In the genomic region with DNA sequence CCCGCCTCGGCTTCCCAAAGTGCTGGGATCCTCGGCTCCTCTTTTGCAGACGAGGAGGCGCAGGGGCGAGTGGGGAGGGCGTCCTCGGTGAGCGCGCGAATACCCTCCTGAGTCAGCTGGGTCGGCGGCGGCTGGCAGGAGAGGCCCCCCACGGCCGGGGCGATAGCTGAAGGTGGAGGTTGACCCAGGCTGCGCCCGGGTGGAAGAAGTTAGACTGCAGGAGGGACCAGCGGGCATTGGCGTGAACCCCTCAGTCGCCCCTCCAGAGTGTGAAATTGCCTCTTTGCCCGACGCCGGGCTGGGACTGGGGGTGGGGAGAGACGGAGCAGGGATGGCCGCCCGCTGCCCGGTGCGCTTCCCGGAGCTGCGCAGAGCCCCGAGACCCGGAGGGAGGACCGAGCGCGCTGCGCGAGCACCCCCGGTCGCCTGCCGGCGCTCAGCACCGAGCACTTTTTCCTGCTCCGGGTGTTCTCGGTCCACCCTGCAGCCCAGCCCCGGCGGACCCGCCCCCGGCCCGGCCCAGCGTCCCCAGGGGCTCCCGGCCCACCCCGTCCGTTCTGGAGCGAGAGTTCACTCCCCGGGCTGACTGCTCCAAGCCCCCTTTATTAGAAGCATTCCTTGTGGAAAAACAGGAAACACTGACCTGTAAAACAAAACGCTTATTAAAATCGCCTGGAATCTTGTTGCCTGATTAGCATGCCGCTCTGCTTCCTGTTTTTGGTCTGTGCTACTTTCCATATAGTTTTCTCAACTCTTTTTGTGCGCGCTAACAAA, we compare ENCODE assay signal across 8 cellular contexts. TPM values are rescaled to one million over a fixed set of nuclear protein-coding genes. Genes with fewer than 3 reads are reported as not detected.
DNase-seq lines count a peak whose midpoint lies in the region; ATAC-seq and TF ChIP-seq lines count a peak whose summit lies in the region.

No MANE protein-coding gene starts in this region.

- peak overlapping the region; percentile 56 for H3K4me3 ChIP-seq in fibroblast of the aortic adventitia (ENCODE audit: low read depth, low read length)
- peak overlapping the region; percentile 54 for H3K4me3 ChIP-seq in neural progenitor cell

- CTCF ChIA-PET in activated CD8-positive, alpha-beta T cell treated with anti-CD3 and anti-CD28 coated beads for 36 hours (lab: Charles Lee) = interaction anchor here (1.7 kb wide), 1 partner anchor 11 kb away, joined by 7 read pairs; no protein-coding TSS in a partner anchor

- intact Hi-C loops in activated CD8-positive, alpha-beta T cell treated with anti-CD3 and anti-CD28 coated beads for 36 hours (cut with micrococcal nuclease) = no loop called here

- no peak for TF ChIP-seq CTCF in activated CD8-positive, alpha-beta T cell treated with anti-CD3 and anti-CD28 coated beads for 36 hours (IDR thresholded peaks at IDR 0.05)
- TF ChIP-seq CTCF in fibroblast of the aortic adventitia (IDR thresholded peaks at IDR 0.05; ENCODE audit: insufficient read depth, low read length) (no peak), neural progenitor cell (IDR thresholded peaks at IDR 0.05) (peak; percentile 23)

- ATAC-seq in activated CD8-positive, alpha-beta T cell treated with anti-CD3 and anti-CD28 coated beads for 36 hours = peak; percentile 45
- ATAC-seq in GM21381 (IDR thresholded peaks at IDR 0.05; ENCODE audit: unreplicated experiment) (no peak), GM18907 (IDR thresholded peaks at IDR 0.05; ENCODE audit: unreplicated experiment) (no peak)

- H3K9me3 Mint-ChIP-seq in activated CD8-positive, alpha-beta T cell treated with anti-CD3 and anti-CD28 coated beads for 36 hours = peaks cover 4% of the 10 kb centered on the region
- peaks cover 3% of the 10 kb centered on the region for H3K9me3 Mint-ChIP-seq in neural progenitor cell

- H3K4me1 ChIP-seq in neural progenitor cell = no peaks in the 10 kb centered on the region

- H3K27me3 Mint-ChIP-seq in activated CD8-positive, alpha-beta T cell treated with anti-CD3 and anti-CD28 coated beads for 36 hours = peaks cover 29% of the 10 kb centered on the region
- H3K27me3 Mint-ChIP-seq in neural progenitor cell (ENCODE audit: insufficient read depth, low read depth) = peaks cover 45% of the 10 kb centered on the region

- POLR2A ChIA-PET in activated CD8-positive, alpha-beta T cell treated with anti-CD3 and anti-CD28 coated beads for 36 hours (lab: Charles Lee) = interaction anchor here (1.2 to 1.5 kb wide), 2 partner anchors 11 to 17 kb away, joined by 4 read pairs; no protein-coding TSS in a partner anchor

- no peaks in the 10 kb centered on the region for H3K79me2 ChIP-seq in neural progenitor cell (ENCODE audit: low read depth)

- no peaks in the 10 kb centered on the region for H3K9me3 ChIP-seq in neural progenitor cell (ENCODE audit: low read depth)

- peak overlapping the region; percentile 86 for H3K4me2 ChIP-seq in neural progenitor cell

- H3K36me3 Mint-ChIP-seq in activated CD8-positive, alpha-beta T cell treated with anti-CD3 and anti-CD28 coated beads for 36 hours (ENCODE audit: low read depth) = no peaks in the 10 kb centered on the region
- H3K36me3 Mint-ChIP-seq in neural progenitor cell = no peaks in the 10 kb centered on the region

- H3K27ac ChIP-seq in neural progenitor cell = no peak overlapping the region

- no peak overlapping the region for H3K27ac Mint-ChIP-seq in activated CD8-positive, alpha-beta T cell treated with anti-CD3 and anti-CD28 coated beads for 36 hours
- H3K27ac Mint-ChIP-seq in neural progenitor cell = no peak overlapping the region

- peak; percentile 23 for DNase-seq in stimulated activated CD4-positive, alpha-beta T cell treated with anti-CD3 and anti-CD28 coated beads, Interleukin-4, amount 100 ng/mL, for 1 hour
- no peak for DNase-seq in stimulated activated CD4-positive, alpha-beta T cell treated with anti-CD3 and anti-CD28 coated beads, Interleukin-12 subunit alpha, Interleukin-12 subunit beta, amount 100 ng/mL, for 4 hours
- peak; percentile 21 for DNase-seq in activated CD8-positive, alpha-beta T cell treated with anti-CD3 and anti-CD28 coated beads for 36 hours
- DNase-seq in fibroblast of the aortic adventitia (ENCODE audit: low read depth) (no peak), neural progenitor cell (ENCODE audit: low spot score) (peak; percentile 60), NCI-H345 (lab: John Stamatoyannopoulos, UW) (no peak)

- peaks cover 2% of the 10 kb centered on the region for H3K4me1 Mint-ChIP-seq in activated CD8-positive, alpha-beta T cell treated with anti-CD3 and anti-CD28 coated beads for 36 hours (ENCODE audit: low read depth)
- H3K4me1 Mint-ChIP-seq in neural progenitor cell = peaks cover 8% of the 10 kb centered on the region

- peaks cover 22% of the 10 kb centered on the region for H3F3A ChIP-seq in neural progenitor cell (ENCODE audit: low read depth)

- H3K36me3 ChIP-seq in neural progenitor cell = no peaks in the 10 kb centered on the region

- H4K20me1 ChIP-seq in neural progenitor cell (ENCODE audit: low read depth) = no peaks in the 10 kb centered on the region

- H3K4me3 Mint-ChIP-seq in activated CD8-positive, alpha-beta T cell treated with anti-CD3 and anti-CD28 coated beads for 36 hours = peak overlapping the region; percentile 47
- H3K4me3 Mint-ChIP-seq in neural progenitor cell = peak overlapping the region; percentile 50

- H3K27me3 ChIP-seq in neural progenitor cell = peaks cover 65% of the 10 kb centered on the region

- H2AFZ ChIP-seq in neural progenitor cell (replicated peaks) = peak overlapping the region; percentile 27

- no peak overlapping the region for H3K9ac ChIP-seq in neural progenitor cell

RNA-seq across cellular contexts. Expression of a gene that starts 13.7 kb away (rescaled TPM):
- 10 to 100 TPM; 17.5 TPM for total RNA-seq in activated CD8-positive, alpha-beta T cell treated with anti-CD3 and anti-CD28 coated beads for 36 hours
- total RNA-seq in fibroblast of the aortic adventitia (ENCODE audit: low replicate concordance) (16.6 and 45.6 TPM in 2 replicates), neural progenitor cell (ENCODE audit: low replicate concordance) (0.64 and 0.90 TPM in 2 replicates)

RNA-seq across cellular contexts. Expression of a gene that starts 48.2 kb away (rescaled TPM):
- total RNA-seq in activated CD8-positive, alpha-beta T cell treated with anti-CD3 and anti-CD28 coated beads for 36 hours = 100 to 1,000 TPM in 1 of 2 experiments, 10 to 100 TPM in 1; 99.6 to 104 TPM
- total RNA-seq in fibroblast of the aortic adventitia (ENCODE audit: low replicate concordance) (57.8 and 62.9 TPM in 2 replicates), neural progenitor cell (ENCODE audit: low replicate concordance) (32.3 and 40.6 TPM in 2 replicates)

RNA-seq across cellular contexts. Expression of a gene that starts 48.3 kb away (rescaled TPM):
- 10 to 100 TPM; 21.1 to 24.9 TPM for total RNA-seq in activated CD8-positive, alpha-beta T cell treated with anti-CD3 and anti-CD28 coated beads for 36 hours
- total RNA-seq in fibroblast of the aortic adventitia (ENCODE audit: low replicate concordance) (10.8 and 11.0 TPM in 2 replicates), neural progenitor cell (ENCODE audit: low replicate concordance) (13.6 and 16.5 TPM in 2 replicates)

Comparison
In these comparisons a context has a peak if more than half of its experiments do, and no peak if none do; other contexts are left out.
1. DNase-seq: peak in stimulated activated CD4-positive, alpha-beta T cell treated with anti-CD3 and anti-CD28 coated beads, Interleukin-4, amount 100 ng/mL, for 1 hour (single experiment), activated CD8-positive, alpha-beta T cell treated with anti-CD3 and anti-CD28 coated beads for 36 hours (single experiment) and neural progenitor cell (single experiment); none in stimulated activated CD4-positive, alpha-beta T cell treated with anti-CD3 and anti-CD28 coated beads, Interleukin-12 subunit alpha, Interleukin-12 subunit beta, amount 100 ng/mL, for 4 hours (single experiment), fibroblast of the aortic adventitia (single experiment) and NCI-H345 (single experiment).